In genomic region chr18:23380001-23380550, GRCh38 we compare ENCODE assay signal across 11 cellular contexts.
DNase-seq lines count a peak whose midpoint lies in the region; ATAC-seq and TF ChIP-seq lines count a peak whose summit lies in the region.
"Had no signal": no experiment of that assay in that cellular context is flagged by ENCODE, and none has a peak within 500 bp of the region (broad histone marks: within the 10 kb centered on the region; RNA-seq: fewer than 3 reads in every experiment).

No MANE protein-coding gene starts in this region.

- no peak for TF ChIP-seq CTCF in GM23338 (conservative IDR thresholded peaks at IDR 0.05; ENCODE audit: low read depth in 2 of 2)
- TF ChIP-seq CTCF in PC-9 (conservative IDR thresholded peaks at IDR 0.05): no peak
- TF ChIP-seq CTCF in endothelial cell (IDR thresholded peaks at IDR 0.05; ENCODE audit: unreplicated experiment): no peak
- TF ChIP-seq CTCF in osteocyte (IDR thresholded peaks at IDR 0.05): no peak

- 0 out of 2 replicates have a peak, but pooled peaks cover 3% of the 10 kb centered on the region for H3F3A ChIP-seq in GM23338 (replicated peaks; ENCODE audit: low read depth)
- peaks cover 23% of the 10 kb centered on the region for H3F3A ChIP-seq in PC-9 (ENCODE audit: insufficient read depth, low read depth)

- H3K4me3 Mint-ChIP-seq in GM23338 (no peak overlapping the region), endothelial cell (ENCODE audit: unreplicated experiment) (no peak overlapping the region), osteocyte (ENCODE audit: unreplicated experiment) (no peak overlapping the region)
- H3K4me3 Mint-ChIP-seq: T-helper 1 cell treated with Interleukin-12 subunit alpha and Interleukin-12 subunit beta and Interleukin-4 antibody, amounts not matched to agents 30 μg/mL and 1 μg/mL, for 36 hours had no signal

- intact Hi-C loops in PC-9 (cut with micrococcal nuclease; ENCODE audit: unreplicated experiment): loop anchor here (1.0 kb wide), 2 partner anchors 49 to 245 kb away; partner anchors contain the start of gene CABLES1

- no peaks in the 10 kb centered on the region for H3K36me3 ChIP-seq in GM23338 (ENCODE audit: insufficient read depth)
- H3K36me3 ChIP-seq in PC-9 (ENCODE audit: low read depth): no peaks in the 10 kb centered on the region

- H3K27ac Mint-ChIP-seq in GM23338 (no peak overlapping the region; the same call in 1 of the 2 replicates), endothelial cell (ENCODE audit: unreplicated experiment) (peak overlapping the region; percentile 27), osteocyte (ENCODE audit: unreplicated experiment) (peak overlapping the region; percentile 75)
- H3K27ac Mint-ChIP-seq: T-helper 1 cell treated with Interleukin-12 subunit alpha and Interleukin-12 subunit beta and Interleukin-4 antibody, amounts not matched to agents 30 μg/mL and 1 μg/mL, for 36 hours had no signal

- H3K4me1 Mint-ChIP-seq in GM23338: peaks cover 10% of the 10 kb centered on the region; the same call in 2 of the 3 replicates
- H3K4me1 Mint-ChIP-seq in endothelial cell (ENCODE audit: unreplicated experiment): peaks cover 33% of the 10 kb centered on the region
- H3K4me1 Mint-ChIP-seq in osteocyte (ENCODE audit: unreplicated experiment): peaks cover 35% of the 10 kb centered on the region

- no peak overlapping the region for H2AFZ ChIP-seq in GM23338
- no peak overlapping the region for H2AFZ ChIP-seq in PC-9

- H3K27ac ChIP-seq in GM23338 (ENCODE audit: low read depth): no peak overlapping the region
- H3K27ac ChIP-seq in PC-9: peak overlapping the region; percentile 86

- H3K4me1 ChIP-seq in GM23338 (ENCODE audit: insufficient read depth): no peaks in the 10 kb centered on the region
- H3K4me1 ChIP-seq in PC-9 (replicated peaks; ENCODE audit: insufficient read depth): peaks cover 48% of the 10 kb centered on the region

- no TSS peak for BruUV-seq in PC-9 (replicated peaks; lab: Mats Ljungman, UMichigan)

- no peaks in the 10 kb centered on the region for H4K20me1 ChIP-seq in GM23338 (replicated peaks; ENCODE audit: insufficient read depth)
- H4K20me1 ChIP-seq in PC-9 (ENCODE audit: insufficient read depth): no peaks in the 10 kb centered on the region

- peak; percentile 31 for DNase-seq in GM23338 (ENCODE audit: low spot score)
- DNase-seq in PC-9: peak; percentile 56 to 84
- DNase-seq in endothelial cell (ENCODE audit: low spot score): no peak
- no peak for DNase-seq in osteocyte (ENCODE audit: extremely low spot score, unreplicated experiment)
- DNase-seq in NCI-H2171 (lab: John Stamatoyannopoulos, UW): no peak
- DNase-seq in activated T-cell treated with anti-CD3 and anti-CD28 coated beads, Interleukin-2, amount 50 U/mL, for 48 hours: no peak
- DNase-seq: Karpas-422, NCI-H82 had no signal

- H3K4me2 ChIP-seq in GM23338 (no peak overlapping the region), PC-9 (peak overlapping the region; percentile 54)

- no peaks in the 10 kb centered on the region for H3K79me2 ChIP-seq in GM23338 (replicated peaks; ENCODE audit: insufficient read depth)
- H3K79me2 ChIP-seq in PC-9 (ENCODE audit: low read depth): no peaks in the 10 kb centered on the region

- CTCF ChIA-PET in PC-9 (lab: Charles Lee): interaction anchor here (0.5 to 1.0 kb wide), 3 partner anchors 120 to 246 kb away, joined by 3 to 7 read pairs (median 5); no protein-coding TSS in a partner anchor

- POLR2A ChIA-PET in PC-9 (lab: Charles Lee; ENCODE audit: unreplicated experiment): interaction anchor here (0.5 kb wide), 1 partner anchor 544 kb away, joined by 8 read pairs; no protein-coding TSS in a partner anchor

- H3K4me3 ChIP-seq in GM23338: no peak overlapping the region
- H3K4me3 ChIP-seq in PC-9: no peak overlapping the region

- H3K9me2 ChIP-seq in GM23338 (ENCODE audit: insufficient read depth): no peaks in the 10 kb centered on the region
- H3K9me2 ChIP-seq in PC-9 (ENCODE audit: insufficient read depth): no peaks in the 10 kb centered on the region

- H3K27me3 ChIP-seq in GM23338 (ENCODE audit: insufficient read depth): no peaks in the 10 kb centered on the region
- H3K27me3 ChIP-seq in PC-9 (ENCODE audit: insufficient read depth, low read depth): no peaks in the 10 kb centered on the region

- peaks cover 4% of the 10 kb centered on the region; the same call in 1 of the 2 replicates for H3K9me3 ChIP-seq in PC-9 (ENCODE audit: insufficient read depth, low read depth)

- H3K9me3 Mint-ChIP-seq in GM23338 (no peaks in the 10 kb centered on the region), endothelial cell (ENCODE audit: unreplicated experiment) (no peaks in the 10 kb centered on the region), osteocyte (ENCODE audit: unreplicated experiment) (no peaks in the 10 kb centered on the region)
- H3K9me3 Mint-ChIP-seq: T-helper 1 cell treated with Interleukin-12 subunit alpha and Interleukin-12 subunit beta and Interleukin-4 antibody, amounts not matched to agents 30 μg/mL and 1 μg/mL, for 36 hours had no signal

- peak; percentile 53 for ATAC-seq in GM23338
- ATAC-seq in HG02642 (IDR thresholded peaks at IDR 0.05; ENCODE audit: poor library complexity, unreplicated experiment): no peak
- no peak for ATAC-seq in GM18511 (IDR thresholded peaks at IDR 0.05; ENCODE audit: unreplicated experiment)

- H3K27me3 Mint-ChIP-seq in GM23338 (ENCODE audit: insufficient read depth, low read depth, poor library complexity) (no peaks in the 10 kb centered on the region), endothelial cell (ENCODE audit: unreplicated experiment) (peaks cover 2% of the 10 kb centered on the region), osteocyte (ENCODE audit: unreplicated experiment) (no peaks in the 10 kb centered on the region)

- H3K36me3 Mint-ChIP-seq in GM23338 (ENCODE audit: low read depth) (no peaks in the 10 kb centered on the region), endothelial cell (ENCODE audit: low read depth, unreplicated experiment) (peaks cover 8% of the 10 kb centered on the region), osteocyte (ENCODE audit: unreplicated experiment) (peaks cover 5% of the 10 kb centered on the region)

TF ChIP-seq in GM23338, 12 proteins besides CTCF, POLR2A, EP300 and RAD21 (continues in another document):
- TF ChIP-seq ETS1 (IDR thresholded peaks at IDR 0.05): no peak
- TF ChIP-seq EZH2phosphoT487 (IDR thresholded peaks at IDR 0.05; ENCODE audit: unreplicated experiment): no peak
- no peak for TF ChIP-seq POLR2AphosphoS5 (IDR thresholded peaks at IDR 0.05; ENCODE audit: low read depth)
- no peak for TF ChIP-seq STAT1 (IDR thresholded peaks at IDR 0.05; ENCODE audit: unreplicated experiment)
- TF ChIP-seq, protein P1, sequence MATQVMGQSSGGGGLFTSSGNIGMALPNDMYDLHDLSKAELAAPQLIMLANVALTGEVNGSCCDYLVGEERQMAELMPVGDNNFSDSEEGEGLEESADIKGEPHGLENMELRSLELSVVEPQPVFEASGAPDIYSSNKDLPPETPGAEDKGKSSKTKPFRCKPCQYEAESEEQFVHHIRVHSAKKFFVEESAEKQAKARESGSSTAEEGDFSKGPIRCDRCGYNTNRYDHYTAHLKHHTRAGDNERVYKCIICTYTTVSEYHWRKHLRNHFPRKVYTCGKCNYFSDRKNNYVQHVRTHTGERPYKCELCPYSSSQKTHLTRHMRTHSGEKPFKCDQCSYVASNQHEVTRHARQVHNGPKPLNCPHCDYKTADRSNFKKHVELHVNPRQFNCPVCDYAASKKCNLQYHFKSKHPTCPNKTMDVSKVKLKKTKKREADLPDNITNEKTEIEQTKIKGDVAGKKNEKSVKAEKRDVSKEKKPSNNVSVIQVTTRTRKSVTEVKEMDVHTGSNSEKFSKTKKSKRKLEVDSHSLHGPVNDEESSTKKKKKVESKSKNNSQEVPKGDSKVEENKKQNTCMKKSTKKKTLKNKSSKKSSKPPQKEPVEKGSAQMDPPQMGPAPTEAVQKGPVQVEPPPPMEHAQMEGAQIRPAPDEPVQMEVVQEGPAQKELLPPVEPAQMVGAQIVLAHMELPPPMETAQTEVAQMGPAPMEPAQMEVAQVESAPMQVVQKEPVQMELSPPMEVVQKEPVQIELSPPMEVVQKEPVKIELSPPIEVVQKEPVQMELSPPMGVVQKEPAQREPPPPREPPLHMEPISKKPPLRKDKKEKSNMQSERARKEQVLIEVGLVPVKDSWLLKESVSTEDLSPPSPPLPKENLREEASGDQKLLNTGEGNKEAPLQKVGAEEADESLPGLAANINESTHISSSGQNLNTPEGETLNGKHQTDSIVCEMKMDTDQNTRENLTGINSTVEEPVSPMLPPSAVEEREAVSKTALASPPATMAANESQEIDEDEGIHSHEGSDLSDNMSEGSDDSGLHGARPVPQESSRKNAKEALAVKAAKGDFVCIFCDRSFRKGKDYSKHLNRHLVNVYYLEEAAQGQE (IDR thresholded peaks at IDR 0.05; ENCODE audit: unreplicated experiment): no peak
- no peak for TF ChIP-seq ZNF331 (CRISPR knock-in tag; IDR thresholded peaks at IDR 0.05; ENCODE audit: low read depth)
- no peak for TF ChIP-seq JUNB (IDR thresholded peaks at IDR 0.05; ENCODE audit: unreplicated experiment)
- TF ChIP-seq ZNF114 (CRISPR knock-in tag; IDR thresholded peaks at IDR 0.05): no peak
- TF ChIP-seq CREB1 (CRISPR knock-in tag; IDR thresholded peaks at IDR 0.05; ENCODE audit: low read depth): no peak

Comparison
In these comparisons a context has a peak if more than half of its experiments do, and no peak if none do; other contexts are left out.
1. DNase-seq: peak in GM23338 (single experiment) and PC-9 (2 of 2); none in endothelial cell (single experiment), osteocyte (single experiment), NCI-H2171 (single experiment) and activated T-cell treated with anti-CD3 and anti-CD28 coated beads, Interleukin-2, amount 50 U/mL, for 48 hours (0 of 2).